Comparison of ENCODE assay signal across 31 cellular contexts in genomic region chr11:66473608-66474525, GRCh38. TPM values are rescaled to one million over a fixed set of nuclear protein-coding genes. Genes with fewer than 3 reads are reported as not detected.
"Had no signal": no experiment of that assay in that cellular context is flagged by ENCODE, and none has a peak within 500 bp of the region (broad histone marks: within the 10 kb centered on the region; RNA-seq: fewer than 3 reads in every experiment).

No MANE protein-coding gene starts in this region.

- H3K27ac Mint-ChIP-seq: activated naive CD8-positive, alpha-beta T cell treated with anti-CD3 and anti-CD28 coated beads, Interleukin-2, amount 50 U/mL, for 24 hours; T-helper 1 cell treated with Interleukin-12 subunit alpha and Interleukin-12 subunit beta and Interleukin-4 antibody, amounts not matched to agents 30 μg/mL and 1 μg/mL, for 36 hours; WTC11 had no signal

- H3K27me3 ChIP-seq: brain microvascular endothelial cell had no signal

- H3K36me3 Mint-ChIP-seq: activated naive CD4-positive, alpha-beta T cell treated with anti-CD3 and anti-CD28 coated beads, Interleukin-2, amount 50 U/mL, for 72 hours had no signal

- H3K4me3 Mint-ChIP-seq: activated naive CD8-positive, alpha-beta T cell treated with anti-CD3 and anti-CD28 coated beads, Interleukin-2, amount 50 U/mL, for 24 hours; activated T-cell treated with anti-CD3 and anti-CD28 coated beads, Interleukin-2, amount 50 U/mL, for 4 hours; T-helper 1 cell treated with Interleukin-12 subunit alpha and Interleukin-12 subunit beta and Interleukin-4 antibody, amounts not matched to agents 30 μg/mL and 1 μg/mL, for 36 hours; WTC11 had no signal

- H3K27ac ChIP-seq: brain microvascular endothelial cell had no signal

- DNase-seq: activated CD4-positive, alpha-beta T cell treated with anti-CD3 and anti-CD28 coated beads for 48 hours; activated CD4-positive, alpha-beta T cell treated with anti-CD3 and anti-CD28 coated beads, Interleukin-2, amount 50 U/mL, for 4 hours; activated CD4-positive, CD25-positive, alpha-beta regulatory T cell treated with anti-CD3 and anti-CD28 coated beads, Interleukin-2, amount 50 U/mL, for 72 hours; activated CD8-positive, alpha-beta memory T cell treated with anti-CD3 and anti-CD28 coated beads for 24 hours; activated effector memory CD4-positive, alpha-beta T cell treated with anti-CD3 and anti-CD28 coated beads, Interleukin-2, amount 50 U/mL, for 16 hours; activated naive CD4-positive, alpha-beta T cell treated with Interleukin-2 at 50 U/mL for 16 hours; activated naive CD8-positive, alpha-beta T cell treated with anti-CD3 and anti-CD28 coated beads, Interleukin-2, amount 50 U/mL, for 24 hours; activated T-cell treated with anti-CD3 and anti-CD28 coated beads, Interleukin-2, amount 50 U/mL, for 4 hours; amygdala; brain microvascular endothelial cell; cerebellar nuclear complex; NCI-H1048; NCI-H1417; NCI-H1930; NCI-H2171; NCI-H345; NCI-H510A; NCI-H526 treated with DMSO at 0.1 percent for 48 hours; NCI-H82; SHP77; T-helper 9 cell had no signal

- H3K9me3 Mint-ChIP-seq: activated naive CD4-positive, alpha-beta T cell treated with anti-CD3 and anti-CD28 coated beads, Interleukin-2, amount 50 U/mL, for 72 hours; activated naive CD8-positive, alpha-beta T cell treated with anti-CD3 and anti-CD28 coated beads, Interleukin-2, amount 50 U/mL, for 24 hours; activated T-cell treated with anti-CD3 and anti-CD28 coated beads, Interleukin-2, amount 50 U/mL, for 4 hours; T-helper 1 cell treated with Interleukin-12 subunit alpha and Interleukin-12 subunit beta and Interleukin-4 antibody, amounts not matched to agents 30 μg/mL and 1 μg/mL, for 36 hours; WTC11 had no signal

- H3K27me3 Mint-ChIP-seq: activated naive CD8-positive, alpha-beta T cell treated with anti-CD3 and anti-CD28 coated beads, Interleukin-2, amount 50 U/mL, for 24 hours had no signal

- FAIRE-seq: astrocyte had no signal

- ATAC-seq: activated naive CD4-positive, alpha-beta T cell treated with anti-CD3 and anti-CD28 coated beads, Interleukin-2, amount 50 U/mL, for 72 hours; activated naive CD8-positive, alpha-beta T cell treated with anti-CD3 and anti-CD28 coated beads, Interleukin-2, amount 50 U/mL, for 24 hours; activated T-cell treated with anti-CD3 and anti-CD28 coated beads, Interleukin-2, amount 50 U/mL, for 4 hours; WTC11 had no signal

RNA-seq across cellular contexts. Expression of gene NPAS4, which starts 53.0 kb away (rescaled TPM):
- total RNA-seq: activated T-cell treated with anti-CD3 and anti-CD28 coated beads, Interleukin-2, amount 50 U/mL, for 4 hours; cardiac septum; LHCN-M2; M059J; OCI-LY7; RPMI7951; SK-MEL-5 had no signal
